In the genomic region with DNA sequence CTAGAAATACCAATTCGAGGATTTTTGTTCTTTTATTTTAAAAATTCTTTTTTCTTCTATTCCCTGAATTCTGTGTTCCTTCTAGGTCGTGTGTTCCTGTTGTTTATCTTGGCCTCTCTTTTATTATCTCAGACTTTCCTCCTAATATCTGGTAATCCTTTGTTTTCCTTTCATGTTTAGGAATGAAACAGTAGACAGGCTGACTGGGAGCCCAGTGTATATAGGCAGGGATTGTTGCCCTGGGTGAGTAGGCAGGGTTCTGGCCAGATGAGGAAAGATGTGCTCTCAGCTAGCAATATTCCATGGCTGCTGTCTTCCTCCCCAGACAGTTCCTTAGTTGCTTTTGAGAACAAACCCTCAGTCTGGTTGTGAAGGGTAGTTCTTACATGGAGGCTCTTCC, we compare ENCODE assay signal across 20 cellular contexts.
DNase-seq lines count a peak whose midpoint lies in the region; ATAC-seq, FAIRE-seq and TF ChIP-seq lines count a peak whose summit lies in the region.
"Had no signal": no experiment of that assay in that cellular context is flagged by ENCODE, and none has a peak within 500 bp of the region (broad histone marks: within the 10 kb centered on the region; RNA-seq: fewer than 3 reads in every experiment).

No MANE protein-coding gene starts in this region.

- no peak overlapping the region for H4K8ac ChIP-seq in H1 (ENCODE audit: extremely low read depth, insufficient read depth, low read length)

- H3K4me3 ChIP-seq in breast epithelium, result no peak overlapping the region
- H3K4me3 ChIP-seq in H1 (ENCODE audit: extremely low read depth in 1 of 4, insufficient read depth in 2 of 4, low read depth in 3 of 4, low read length in 4 of 4), result no peak overlapping the region
- no peak overlapping the region for H3K4me3 ChIP-seq in mesodermal cell (ENCODE audit: extremely low read depth, insufficient read depth, low read length, poor library complexity, severe bottlenecking)
- H3K4me3 ChIP-seq: BLaER1 treated with 17β-estradiol and CSF1 and Interleukin-3, amounts not matched to agents 10 nM and 100 nM; esophagus squamous epithelium; PC-9 had no signal

- no peaks in the 10 kb centered on the region for H3K79me1 ChIP-seq in H1 (ENCODE audit: low read depth, low read length)

- no peak overlapping the region for H3K4ac ChIP-seq in H1 (replicated peaks; ENCODE audit: insufficient read length, low read depth, low read length)

- H2AK5ac ChIP-seq in H1 (ENCODE audit: low read depth, low read length), result no peak overlapping the region

- no peak for ATAC-seq in HG02852 (IDR thresholded peaks at IDR 0.05; ENCODE audit: unreplicated experiment)
- ATAC-seq: activated CD4-positive, alpha-beta T cell treated with anti-CD3 and anti-CD28 coated beads for 36 hours had no signal

- H2BK120ac ChIP-seq in H1 (replicated peaks; ENCODE audit: low read depth, low read length), result no peak overlapping the region

- no peak overlapping the region for H3K18ac ChIP-seq in H1 (ENCODE audit: extremely low read depth, low read length)

- no peaks in the 10 kb centered on the region for H3K79me2 ChIP-seq in H1 (ENCODE audit: control insufficient read depth in 1 of 2, insufficient read depth in 2 of 2, low read length in 2 of 2)

- H3K9ac ChIP-seq in H1 (replicated peaks in 1 of 4; ENCODE audit: extremely low read depth in 1 of 4, low read depth in 3 of 4, low read length in 3 of 4), result no peak overlapping the region
- H3K9ac ChIP-seq: BLaER1 treated with 17β-estradiol and CSF1 and Interleukin-3, amounts not matched to agents 10 nM and 100 nM; KMS-11 had no signal

- H3K36me3 ChIP-seq in breast epithelium (no peaks in the 10 kb centered on the region), H1 (ENCODE audit: control insufficient read depth in 2 of 4, insufficient read depth in 4 of 4, low read length in 3 of 4) (no peaks in the 10 kb centered on the region), mesodermal cell (ENCODE audit: control insufficient read depth, insufficient read depth, low read length) (no peaks in the 10 kb centered on the region)
- H3K36me3 ChIP-seq: BLaER1 treated with 17β-estradiol and CSF1 and Interleukin-3, amounts not matched to agents 10 nM and 100 nM; esophagus squamous epithelium had no signal

- TF ChIP-seq CTCF in MCF 10A (IDR thresholded peaks at IDR 0.05; ENCODE audit: unreplicated experiment), result no peak
- TF ChIP-seq CTCF in breast epithelium (IDR thresholded peaks at IDR 0.05), result no peak
- no peak for TF ChIP-seq CTCF in H1 (IDR thresholded peaks at IDR 0.05; ENCODE audit: control extremely low read depth in 1 of 3, insufficient read depth in 1 of 3, low read depth in 1 of 3, low read length in 3 of 3)

- H3K4me3 Mint-ChIP-seq in MCF 10A (ENCODE audit: unreplicated experiment), result no peak overlapping the region
- H3K4me3 Mint-ChIP-seq: activated CD4-positive, alpha-beta T cell treated with anti-CD3 and anti-CD28 coated beads for 36 hours; type B pancreatic cell had no signal

- no peak overlapping the region for H2AFZ ChIP-seq in H1 (ENCODE audit: low read length)
- H2AFZ ChIP-seq: PC-9 had no signal

- no peaks in the 10 kb centered on the region for H3K9me3 Mint-ChIP-seq in MCF 10A (ENCODE audit: unreplicated experiment)
- H3K9me3 Mint-ChIP-seq: type B pancreatic cell had no signal

- WGBS in H1 (ENCODE audit: extremely low coverage in 1 of 2, insufficient coverage in 1 of 2, insufficient read length in 1 of 2, insufficient replicate concordance in 2 of 2, low coverage in 1 of 2, low lambda C conversion rate in 2 of 2, missing lambda C conversion rate in 1 of 2), 2 experiments, result 81% methylated on average over 2 of the region's 2 CpGs; no CpG with 5 or more reads in 1 of the 2 experiments
- no CpG with 5 or more reads among the region's 2 CpGs for WGBS in mesodermal cell (ENCODE audit: insufficient coverage in 2 of 2), 2 experiments

- no peak overlapping the region for H4K5ac ChIP-seq in H1 (ENCODE audit: insufficient read length, low read depth, low read length)

- TF ChIP-seq EP300 in H1 (IDR thresholded peaks at IDR 0.05; ENCODE audit: borderline replicate concordance in 1 of 2, low read depth in 2 of 2, low read length in 2 of 2), result no peak

- H3K27me3 ChIP-seq in breast epithelium, result no peaks in the 10 kb centered on the region
- H3K27me3 ChIP-seq in H1 (replicated peaks in 1 of 4; ENCODE audit: control insufficient read depth in 3 of 4, extremely low read depth in 1 of 4, insufficient read depth in 3 of 4, low read length in 3 of 4), result no peaks in the 10 kb centered on the region
- H3K27me3 ChIP-seq: BLaER1 treated with 17β-estradiol and CSF1 and Interleukin-3, amounts not matched to agents 10 nM and 100 nM; esophagus squamous epithelium had no signal

- no peaks in the 10 kb centered on the region for H3K36me3 Mint-ChIP-seq in MCF 10A (ENCODE audit: insufficient read depth, unreplicated experiment)
- H3K36me3 Mint-ChIP-seq: type B pancreatic cell had no signal

- no peak overlapping the region for H4K91ac ChIP-seq in H1 (replicated peaks; ENCODE audit: insufficient read length, low read length)

- no peak overlapping the region for H2BK15ac ChIP-seq in H1 (ENCODE audit: low read length)

- FAIRE-seq in H1 (lab: Jason Lieb, UNC), result no peak

- TF ChIP-seq POLR2A in breast epithelium (IDR thresholded peaks at IDR 0.05) (no peak), H1 (IDR thresholded peaks at IDR 0.05; ENCODE audit: control extremely low read depth in 1 of 2, low read depth in 2 of 2, low read length in 2 of 2) (no peak)

- DNase-seq in MCF 10A (ENCODE audit: unreplicated experiment), result peak; percentile 18
- no peak for DNase-seq in breast epithelium (ENCODE audit: low spot score in 2 of 2)
- no peak for DNase-seq in H1 (ENCODE audit: low read depth in 1 of 2, low spot score in 2 of 2)
- peak; percentile 33 for DNase-seq in stromal cell of bone marrow (ENCODE audit: low read depth)
- no peak for DNase-seq in cortex of kidney (lab: John Stamatoyannopoulos, UW)
- DNase-seq in HK-2 (ENCODE audit: unreplicated experiment), result no peak
- DNase-seq: 8988T; activated CD4-positive, alpha-beta T cell treated with anti-CD3 and anti-CD28 coated beads for 36 hours; activated naive CD4-positive, alpha-beta T cell; esophagus squamous epithelium; NCI-H1105; NCI-H2107; NCI-H526; PC-9; stimulated activated naive CD4-positive, alpha-beta T cell had no signal

- no peak overlapping the region for H2BK5ac ChIP-seq in H1 (ENCODE audit: low read depth, low read length)

- no peak overlapping the region for H3K23ac ChIP-seq in H1 (ENCODE audit: insufficient read length)

- H3K27ac Mint-ChIP-seq in MCF 10A (ENCODE audit: low read depth, unreplicated experiment), result no peak overlapping the region
- H3K27ac Mint-ChIP-seq: activated CD4-positive, alpha-beta T cell treated with anti-CD3 and anti-CD28 coated beads for 36 hours; type B pancreatic cell had no signal

- peaks cover 14% of the 10 kb centered on the region for H3K4me1 Mint-ChIP-seq in MCF 10A (ENCODE audit: insufficient read depth, unreplicated experiment)
- H3K4me1 Mint-ChIP-seq: activated CD4-positive, alpha-beta T cell treated with anti-CD3 and anti-CD28 coated beads for 36 hours had no signal

- no peak overlapping the region for H3K4me2 ChIP-seq in H1 (ENCODE audit: insufficient read depth in 1 of 2, low read depth in 2 of 2, low read length in 2 of 2)
- H3K4me2 ChIP-seq: BLaER1 treated with 17β-estradiol and CSF1 and Interleukin-3, amounts not matched to agents 10 nM and 100 nM; KMS-11; PC-9 had no signal

- 0 out of 2 replicates have a peak overlapping the region, but pooled peaks have one; percentile 81 for H2BK20ac ChIP-seq in H1 (ENCODE audit: low read length)

- H3K14ac ChIP-seq in H1 (ENCODE audit: insufficient read length), result no peak overlapping the region

- no peaks in the 10 kb centered on the region for H3K27me3 Mint-ChIP-seq in MCF 10A (ENCODE audit: insufficient read depth, unreplicated experiment)
- H3K27me3 Mint-ChIP-seq: activated CD4-positive, alpha-beta T cell treated with anti-CD3 and anti-CD28 coated beads for 36 hours; type B pancreatic cell had no signal

- H2BK12ac ChIP-seq in H1 (ENCODE audit: low read depth, low read length), result no peak overlapping the region

- no peak overlapping the region for H3K56ac ChIP-seq in H1 (replicated peaks; ENCODE audit: insufficient read length, low read depth, low read length)

- CTCF ChIA-PET in MCF 10A (lab: Yijun Ruan, JAX) (no interaction called here), H1 (lab: Charles Lee; ENCODE audit: partially characterized antibody) (no interaction called here)

- H3K4me1 ChIP-seq in breast epithelium, result no peaks in the 10 kb centered on the region
- H3K4me1 ChIP-seq in H1 (replicated peaks in 1 of 4; ENCODE audit: control insufficient read depth in 3 of 4, insufficient read depth in 4 of 4, low read length in 3 of 4), result no peaks in the 10 kb centered on the region
- H3K4me1 ChIP-seq in mesodermal cell (ENCODE audit: control insufficient read depth, insufficient read depth, low read length, poor library complexity, severe bottlenecking), result peaks cover 17% of the 10 kb centered on the region
- H3K4me1 ChIP-seq: BLaER1 treated with 17β-estradiol and CSF1 and Interleukin-3, amounts not matched to agents 10 nM and 100 nM; esophagus squamous epithelium had no signal

- H3K9me3 ChIP-seq in breast epithelium (no peaks in the 10 kb centered on the region), H1 (ENCODE audit: insufficient read depth in 2 of 2, low read depth in 1 of 2, low read length in 1 of 2) (no peaks in the 10 kb centered on the region), mesodermal cell (ENCODE audit: control insufficient read depth, low read length) (no peaks in the 10 kb centered on the region)
- H3K9me3 ChIP-seq: BLaER1 treated with 17β-estradiol and CSF1 and Interleukin-3, amounts not matched to agents 10 nM and 100 nM; esophagus squamous epithelium had no signal

- TF ChIP-seq RAD21 in H1 (IDR thresholded peaks at IDR 0.05 in 1 of 2, conservative IDR thresholded peaks at IDR 0.05 in 1 of 2; ENCODE audit: low read depth in 2 of 2, low read length in 2 of 2), result no peak

- H3K27ac ChIP-seq in breast epithelium (no peak overlapping the region), H1 (ENCODE audit: low read depth, low read length) (no peak overlapping the region; the same call in 1 of the 2 replicates), mesodermal cell (ENCODE audit: low read depth, low read length, severe bottlenecking) (peak overlapping the region; percentile 69)
- H3K27ac ChIP-seq: BLaER1 treated with 17β-estradiol and CSF1 and Interleukin-3, amounts not matched to agents 10 nM and 100 nM; esophagus squamous epithelium; KMS-11; PC-9 had no signal

- intact Hi-C loops in MCF 10A (cut with micrococcal nuclease) (no loop called here), breast epithelium (cut with DNase I; ENCODE audit: low total_unique reads) (no loop called here)

- no TSS peak for BruUV-seq in MCF 10A (replicated peaks; lab: Mats Ljungman, UMichigan)

- peaks cover 1% of the 10 kb centered on the region; the same call in 1 of the 2 replicates for H3K23me2 ChIP-seq in H1 (ENCODE audit: low read depth, low read length)

- no peaks in the 10 kb centered on the region for H4K20me1 ChIP-seq in H1 (replicated peaks in 1 of 2; ENCODE audit: control insufficient read depth in 1 of 2, insufficient read depth in 2 of 2, low read length in 2 of 2)
- H4K20me1 ChIP-seq: BLaER1 treated with 17β-estradiol and CSF1 and Interleukin-3, amounts not matched to agents 10 nM and 100 nM had no signal

- POLR2A ChIA-PET in MCF 10A (lab: Yijun Ruan, JAX), result no interaction called here
- POLR2A ChIA-PET in H1 (lab: Charles Lee; ENCODE audit: partially characterized antibody), result no interaction called here

Comparison
In these comparisons a context has a peak if more than half of its experiments do, and no peak if none do; other contexts are left out.
1. DNase-seq: peak in MCF 10A (single experiment) and stromal cell of bone marrow (single experiment); none in breast epithelium (0 of 2), H1 (0 of 2), cortex of kidney (single experiment) and HK-2 (single experiment).